ENCODE assay signal across 23 cellular contexts in genomic region chr3:35663471-35663870, GRCh38. TPM values are rescaled to one million over a fixed set of nuclear protein-coding genes. Genes with fewer than 3 reads are reported as not detected.
DNase-seq lines count a peak whose midpoint lies in the region; ATAC-seq and TF ChIP-seq lines count a peak whose summit lies in the region.
"Had no signal": no experiment of that assay in that cellular context is flagged by ENCODE, and none has a peak within 500 bp of the region (broad histone marks: within the 10 kb centered on the region; RNA-seq: fewer than 3 reads in every experiment).

No MANE protein-coding gene starts in this region.

- peaks cover 45 to 53% (median 52%) of the 10 kb centered on the region in 3 donors for H3K4me1 ChIP-seq in skeletal muscle tissue (ENCODE audit: control insufficient read depth in 3 of 3, insufficient read depth in 3 of 3, low read length in 3 of 3)
- H3K4me1 ChIP-seq: SJSA1 had no signal

- H3K27ac ChIP-seq in KOPT-K1 (ENCODE audit: low read depth, low read length, poor library complexity, severe bottlenecking) = peak overlapping the region; percentile 73
- peak overlapping the region; percentile 71 for H3K27ac ChIP-seq in caudate nucleus (ENCODE audit: low read depth, low read length)
- peak overlapping the region; percentile 97 for H3K27ac ChIP-seq in skeletal muscle tissue (ENCODE audit: low read depth, low read length)
- H3K27ac ChIP-seq: esophagus muscularis mucosa, SJSA1, suprapubic skin, WERI-Rb-1 had no signal

- H3K27me3 Mint-ChIP-seq in CD14-positive monocyte (ENCODE audit: low read depth in 3 of 3) = peaks cover 2 to 4% (median 2%) of the 10 kb centered on the region in 3 donors
- H3K27me3 Mint-ChIP-seq: activated CD4-positive, alpha-beta memory T cell treated with anti-CD3 and anti-CD28 coated beads for 36 hours; CD4-positive, alpha-beta T cell; T-helper 17 cell had no signal

- peaks cover 0 to 3% (median 0%) of the 10 kb centered on the region in 7 donors for H3K9me3 Mint-ChIP-seq in CD14-positive monocyte
- H3K9me3 Mint-ChIP-seq: activated CD4-positive, alpha-beta memory T cell treated with anti-CD3 and anti-CD28 coated beads for 36 hours; CD4-positive, alpha-beta T cell had no signal

- peaks cover 2% of the 10 kb centered on the region for H3K4me1 Mint-ChIP-seq in CD14-positive monocyte
- H3K4me1 Mint-ChIP-seq: T-helper 17 cell had no signal

- peak in 46 of 61 donors; percentile 10 to 96 (median 64) for DNase-seq in caudate nucleus (lab: John Stamatoyannopoulos, UW)
- peak; percentile 59 for DNase-seq in left lobe of liver (ENCODE audit: low spot score)
- no peak for DNase-seq in CD14-positive monocyte (ENCODE audit: low spot score)
- no peak for DNase-seq in NCI-H82 (lab: John Stamatoyannopoulos, UW)
- no peak for DNase-seq in GM10266 (ENCODE audit: extremely low spot score)
- DNase-seq: activated CD4-positive, alpha-beta memory T cell treated with anti-CD3 and anti-CD28 coated beads for 36 hours; activated gamma-delta T cell treated with Interleukin-2 at 50 U/mL for 16 hours; CD4-positive, alpha-beta T cell; DMS153; effector memory CD4-positive, alpha-beta T cell; GF-D8; NCI-H146; NCI-H2171; NCI-H526; OCI-M1; T-helper 17 cell; WERI-Rb-1 had no signal

- H3K9ac ChIP-seq in skeletal muscle tissue (ENCODE audit: low read depth in 1 of 3, low read length in 3 of 3) = peak overlapping the region; percentile 74 to 82 (median 77)

- H3K4me3 ChIP-seq in skeletal muscle tissue (ENCODE audit: low read length in 3 of 3) = peak overlapping the region; percentile 58 to 70 (median 63)
- H3K4me3 ChIP-seq: esophagus muscularis mucosa, SJSA1, suprapubic skin had no signal

- ATAC-seq in left lobe of liver = peak; percentile 80
- ATAC-seq: T-helper 17 cell had no signal

- no peak for TF ChIP-seq CTCF in CD14-positive monocyte (IDR thresholded peaks at IDR 0.05)
- TF ChIP-seq CTCF in GM10266 (IDR thresholded peaks at IDR 0.05; ENCODE audit: control insufficient read depth, insufficient read depth, low read depth, missing control alignments) = no peak

- H3K36me3 Mint-ChIP-seq in CD14-positive monocyte = no peaks in the 10 kb centered on the region
- H3K36me3 Mint-ChIP-seq: activated CD4-positive, alpha-beta memory T cell treated with anti-CD3 and anti-CD28 coated beads for 36 hours had no signal

- H3K9me3 ChIP-seq in KOPT-K1 (ENCODE audit: insufficient read depth, low read length, poor library complexity, severe bottlenecking) = no peaks in the 10 kb centered on the region
- H3K9me3 ChIP-seq in skeletal muscle tissue (ENCODE audit: control insufficient read depth in 3 of 3, low read length in 3 of 3) = no peaks in the 10 kb centered on the region
- H3K9me3 ChIP-seq: esophagus muscularis mucosa, SJSA1, suprapubic skin had no signal

- H3K4me3 Mint-ChIP-seq in CD14-positive monocyte = no peak overlapping the region
- H3K4me3 Mint-ChIP-seq: activated CD4-positive, alpha-beta memory T cell treated with anti-CD3 and anti-CD28 coated beads for 36 hours; CD4-positive, alpha-beta T cell; T-helper 17 cell had no signal

- H3K27ac Mint-ChIP-seq in CD14-positive monocyte = no peak overlapping the region
- H3K27ac Mint-ChIP-seq: activated CD4-positive, alpha-beta memory T cell treated with anti-CD3 and anti-CD28 coated beads for 36 hours; CD4-positive, alpha-beta T cell; T-helper 17 cell had no signal

- intact Hi-C loops in CD14-positive monocyte (cut with micrococcal nuclease) = no loop called here

- no peaks in the 10 kb centered on the region for H3K27me3 ChIP-seq in skeletal muscle tissue (ENCODE audit: control insufficient read depth in 3 of 3, insufficient read depth in 3 of 3, low read length in 3 of 3)
- H3K27me3 ChIP-seq: esophagus muscularis mucosa, SJSA1, suprapubic skin had no signal

- H3K36me3 ChIP-seq in KOPT-K1 (ENCODE audit: insufficient read depth, low read length) (no peaks in the 10 kb centered on the region), skeletal muscle tissue (ENCODE audit: control insufficient read depth in 3 of 3, insufficient read depth in 3 of 3, low read length in 3 of 3) (no peaks in the 10 kb centered on the region)
- H3K36me3 ChIP-seq: esophagus muscularis mucosa, SJSA1, suprapubic skin, WERI-Rb-1 had no signal

RNA-seq across cellular contexts. Expression of gene ARPP21, which starts 24.1 kb away (rescaled TPM):
- total RNA-seq in left lobe of liver (0.63 TPM), skeletal muscle tissue (54.3 TPM)
- not detected for polyA plus RNA-seq in CD14-positive monocyte
- total RNA-seq: activated CD4-positive, alpha-beta memory T cell treated with anti-CD3 and anti-CD28 coated beads for 36 hours; CD4-positive, alpha-beta T cell; M059J; SJSA1; suprapubic skin; T-helper 17 cell had no signal

Comparison
In these comparisons a context has a peak if more than half of its experiments do, and no peak if none do; other contexts are left out.
1. DNase-seq: peak in caudate nucleus (46 of 61) and left lobe of liver (single experiment); none in CD14-positive monocyte (single experiment), NCI-H82 (single experiment) and GM10266 (single experiment).
2. RNA of gene ARPP21, which starts 24.1 kb away (total RNA-seq): 54.3 TPM in skeletal muscle tissue (single experiment); 0.63 TPM in left lobe of liver (single experiment); every median in the first group is over 10 times any median in the second.
3. Peak in every context shown above with its lines, with median percentiles within 50 percentile points of each other: H3K27ac ChIP-seq.